In the genomic region with DNA sequence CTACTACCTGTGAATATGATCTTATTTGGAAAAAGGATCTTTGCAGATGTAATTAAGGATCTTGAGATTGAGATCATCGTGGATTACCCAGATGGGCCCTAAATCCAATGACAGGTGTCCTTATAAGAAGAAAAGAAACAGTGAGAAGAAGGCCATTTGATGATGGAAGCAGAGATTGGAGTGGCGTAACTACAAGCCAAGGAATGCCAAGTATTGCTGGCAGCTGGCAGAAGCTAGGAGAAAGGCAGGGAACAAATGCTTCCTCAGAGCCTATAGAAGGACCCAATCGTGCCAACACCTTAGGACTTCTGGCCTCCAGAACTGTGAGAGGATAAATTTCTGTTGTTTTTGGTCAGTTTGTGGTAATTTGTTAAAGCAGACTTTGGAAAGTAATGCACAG, we compare ENCODE assay signal across 31 cellular contexts.
"Had no signal": no experiment of that assay in that cellular context is flagged by ENCODE, and none has a peak within 500 bp of the region (broad histone marks: within the 10 kb centered on the region; RNA-seq: fewer than 3 reads in every experiment).

No MANE protein-coding gene starts in this region.

- H2AFZ ChIP-seq: parathyroid adenoma had no signal

- ATAC-seq: naive thymus-derived CD8-positive, alpha-beta T cell; natural killer cell treated with Interleukin-12 subunit alpha and Interleukin-12 subunit beta and Interleukin-15 and Interleukin-18, amount 100 ng/mL, for 72 hours; psoas muscle; right cardiac atrium; right lobe of liver; stimulated activated memory B cell treated with anti-CD40 and anti-IgM and Interleukin-4, amounts not matched to agents 10 μg/mL and 1 μg/mL and 100 μg/mL, for 72 hours; stimulated activated naive CD8-positive, alpha-beta T cell treated with anti-CD3 and anti-CD28 coated beads, Interleukin-15, amount 100 ng/mL, for 72 hours; stimulated activated naive CD8-positive, alpha-beta T cell treated with anti-CD3 and anti-CD28 coated beads, Interleukin-15, Interleukin-2, amounts not matched to agents 100 U/mL and 50 U/mL, for 24 hours had no signal

- DNase-seq: naive thymus-derived CD8-positive, alpha-beta T cell; nephron progenitor cell; occipital lobe; ovary; posterior cingulate gyrus; psoas muscle; right cardiac atrium; right lobe of liver; sigmoid colon; spleen; stimulated activated CD4-positive, alpha-beta T cell treated with anti-CD3 and anti-CD28 coated beads, Interleukin-12 subunit alpha, Interleukin-12 subunit beta, amount 100 ng/mL, for 4 hours; stimulated activated CD4-positive, alpha-beta T cell treated with anti-CD3 and anti-CD28 coated beads, Interleukin-1b, Interleukin-23, amount 100 ng/mL, for 48 hours; stimulated activated CD4-positive, alpha-beta T cell treated with anti-CD3 and anti-CD28 coated beads, Interleukin-4, amount 100 ng/mL, for 1 hour; stimulated activated CD4-positive, alpha-beta T cell treated with anti-CD3 and anti-CD28 coated beads, Interleukin-4, amount 100 ng/mL, for 4 hours; stimulated activated CD8-positive, alpha-beta memory T cell treated with anti-CD3 and anti-CD28 coated beads, Interleukin-4, amount 100 ng/mL, for 48 hours; stimulated activated naive CD4-positive, alpha-beta T cell; stimulated activated naive CD8-positive, alpha-beta T cell treated with anti-CD3 and anti-CD28 coated beads, Interleukin-15, amount 100 ng/mL, for 72 hours; stimulated activated naive CD8-positive, alpha-beta T cell treated with anti-CD3 and anti-CD28 coated beads, Interleukin-15, Interleukin-2, amounts not matched to agents 100 U/mL and 50 U/mL, for 24 hours; substantia nigra; testis; tibial artery; transverse colon; upper lobe of left lung had no signal

- H3K27ac ChIP-seq: ovary, parathyroid adenoma, psoas muscle, right lobe of liver, sigmoid colon, skin epidermis, spleen, suprapubic skin, testis, tibial artery, transverse colon, upper lobe of left lung, vagina had no signal

- FAIRE-seq: urothelium cell line had no signal

- H3K27me3 ChIP-seq: ovary, right lobe of liver, sigmoid colon, suprapubic skin, testis, tibial artery, transverse colon, upper lobe of left lung, vagina had no signal

- H3K4me1 ChIP-seq: parathyroid adenoma, right lobe of liver, spleen, suprapubic skin, testis, transverse colon, vagina had no signal

- H3K4me3 ChIP-seq: ovary, psoas muscle, right lobe of liver, sigmoid colon, skin epidermis, smooth muscle cell, spleen, suprapubic skin, testis, tibial artery, transverse colon, upper lobe of left lung, vagina had no signal

- H3K9me3 ChIP-seq: ovary, psoas muscle, right lobe of liver, sigmoid colon, spleen, suprapubic skin, testis, tibial artery, transverse colon, upper lobe of left lung, vagina had no signal

- H3K79me2 ChIP-seq: parathyroid adenoma had no signal

- H3K4me2 ChIP-seq: smooth muscle cell had no signal

- H3K36me3 ChIP-seq: ovary, right lobe of liver, sigmoid colon, spleen, suprapubic skin, tibial artery, transverse colon, upper lobe of left lung, vagina had no signal

- H3K9ac ChIP-seq: parathyroid adenoma had no signal
